In the genomic region with DNA sequence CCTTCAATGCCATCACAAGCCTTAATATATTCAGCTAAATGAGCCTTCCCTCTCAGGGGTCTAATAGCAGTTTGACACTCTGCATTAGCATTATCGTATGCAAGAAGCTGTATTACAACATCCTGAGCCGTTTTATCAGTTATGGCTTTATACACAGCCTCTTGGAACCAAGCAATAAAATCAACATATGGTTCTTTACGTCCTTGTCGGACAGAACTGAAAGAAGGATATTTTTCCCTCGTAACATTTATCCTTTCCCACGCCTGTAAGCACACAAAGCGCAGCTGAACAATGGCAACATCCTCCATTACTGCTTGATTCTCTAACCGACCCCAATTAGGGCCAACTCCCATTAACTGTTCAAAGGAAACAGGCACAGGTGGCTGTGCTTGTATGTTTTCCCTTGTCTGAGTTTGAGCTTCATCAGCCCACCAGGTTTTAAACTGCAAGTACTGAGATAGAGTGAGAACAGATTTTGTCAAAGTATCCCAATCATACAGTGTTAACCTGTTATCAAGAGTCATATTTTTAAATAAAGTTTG, we compare ENCODE assay signal across 12 cellular contexts. TPM values are rescaled to one million over a fixed set of nuclear protein-coding genes. Genes with fewer than 3 reads are reported as not detected.
A peak's percentile ranks its signal among the peaks of the same experiment; 100 is the strongest.
DNase-seq lines count a peak whose midpoint lies in the region; TF ChIP-seq lines count a peak whose summit lies in the region.
"Not testable (repeated sequence)": the region's sequence is repeated elsewhere in the genome, so short reads cannot be mapped to it uniquely, and the experiment has no call there.
"Had no signal": no experiment of that assay in that cellular context is flagged by ENCODE, and none has a peak within 500 bp of the region (broad histone marks: within the 10 kb centered on the region; RNA-seq: fewer than 3 reads in every experiment).

No MANE protein-coding gene starts in this region.

- not testable (repeated sequence) for H3K27me3 ChIP-seq in HUES48 (ENCODE audit: control insufficient read depth, insufficient read depth, low read length); colonic mucosa; iPS-15b (ENCODE audit: control insufficient read depth, insufficient read depth, low read length); neural cell (ENCODE audit: insufficient read depth, low read depth, low read length); transverse colon

- in situ Hi-C loops in transverse colon (cut with MboI; ENCODE audit: low pct_ligation_motif_present in 1 of 4, low pct_unique_long_range_greater_than_20kb in 1 of 4, low sequenced_read_pairs in 3 of 4): not testable (repeated sequence)

- H3K4me1 ChIP-seq in HUES48 (ENCODE audit: control insufficient read depth, insufficient read depth, low read length) (peaks cover 53% of the 10 kb centered on the region), iPS-15b (ENCODE audit: control insufficient read depth, insufficient read depth, low read length) (peaks cover 36% of the 10 kb centered on the region), transverse colon (peaks cover 0 to 20% (median 11%) of the 10 kb centered on the region in 4 donors)
- not testable (repeated sequence) for H3K4me1 ChIP-seq in colonic mucosa

- peak; percentile 65 for DNase-seq in DMS 273 (lab: John Stamatoyannopoulos, UW; ENCODE audit: unreplicated experiment)
- peak; percentile 61 for DNase-seq in NCI-H1694 (lab: John Stamatoyannopoulos, UW)
- peak; percentile 79 for DNase-seq in NCI-H69 (lab: John Stamatoyannopoulos, UW)
- DNase-seq in colonic mucosa: peak; percentile 27
- not testable (repeated sequence) for DNase-seq in transverse colon

- TF ChIP-seq POLR2A in transverse colon (IDR thresholded peaks at IDR 0.05): not testable (repeated sequence)

- TF ChIP-seq RAD21 in neural cell (conservative IDR thresholded peaks at IDR 0.05): not testable (repeated sequence)

- H2AFZ ChIP-seq in neural cell (ENCODE audit: low read depth, low read length): not testable (repeated sequence)

- H3K9ac ChIP-seq in HUES48 (ENCODE audit: low read depth, low read length) (0 out of 2 replicates have a peak overlapping the region, but pooled peaks have one; percentile 5), neural cell (ENCODE audit: low read length) (peak overlapping the region; percentile 38)
- not testable (repeated sequence) for H3K9ac ChIP-seq in colonic mucosa (ENCODE audit: low read depth in 2 of 2, low read length in 2 of 2); iPS-15b (ENCODE audit: low read depth, low read length)

- not testable (repeated sequence) for H4K20me1 ChIP-seq in neural cell (ENCODE audit: insufficient read depth)

- H3K4me3 ChIP-seq in HUES48 (ENCODE audit: low read depth, low read length) (peak overlapping the region; percentile 34; the same call in 1 of the 2 replicates), iPS-15b (ENCODE audit: low read depth, low read length) (peak overlapping the region; percentile 13), neural cell (ENCODE audit: low read length) (peak overlapping the region; percentile 50)
- not testable (repeated sequence) for H3K4me3 ChIP-seq in colonic mucosa, transverse colon

- H3K9me3 ChIP-seq in HUES48 (ENCODE audit: control insufficient read depth, insufficient read depth, low read length); colonic mucosa; iPS-15b (ENCODE audit: control insufficient read depth, insufficient read depth, low read length); neural cell (ENCODE audit: low read length); transverse colon: not testable (repeated sequence)

- TF ChIP-seq EP300 in neural cell (conservative IDR thresholded peaks at IDR 0.05; ENCODE audit: poor library complexity, severe bottlenecking); transverse colon (IDR thresholded peaks at IDR 0.05; ENCODE audit: low read depth): not testable (repeated sequence)

- H3K36me3 ChIP-seq in HUES48 (ENCODE audit: control insufficient read depth, insufficient read depth, low read length); colonic mucosa; iPS-15b (ENCODE audit: control insufficient read depth, insufficient read depth, low read length); neural cell (ENCODE audit: insufficient read depth, low read length); transverse colon: not testable (repeated sequence)

- not testable (repeated sequence) for H3K9me2 ChIP-seq in neural cell (ENCODE audit: insufficient read depth, low read length)

- TF ChIP-seq CTCF in colonic mucosa (IDR thresholded peaks at IDR 0.05); neural cell (IDR thresholded peaks at IDR 0.05; ENCODE audit: poor library complexity, severe bottlenecking); transverse colon (IDR thresholded peaks at IDR 0.05): not testable (repeated sequence)

- H3K27ac ChIP-seq in HUES48 (ENCODE audit: low read depth, low read length) (peak overlapping the region; percentile 93), colonic mucosa (peak overlapping the region; percentile 12), neural cell (ENCODE audit: low read length) (peak overlapping the region; percentile 73), transverse colon (peak overlapping the region; percentile 51 to 68 (median 58))

- intact Hi-C loops in colonic mucosa (cut with DNase I); transverse colon (cut with DNase I; ENCODE audit: low total_unique reads): not testable (repeated sequence)

- WGBS in transverse colon (ENCODE audit: low coverage in 1 of 2), 2 donors: 51 to 58% methylated on average over 7 to 8 of the region's 8 CpGs

- H3K4me2 ChIP-seq in neural cell (ENCODE audit: low read length): not testable (repeated sequence)

- H3F3A ChIP-seq in neural cell (ENCODE audit: insufficient read depth, low read length, poor library complexity, severe bottlenecking): not testable (repeated sequence)

- H3K79me2 ChIP-seq in neural cell (replicated peaks; ENCODE audit: insufficient read depth, low read length): not testable (repeated sequence)

RNA-seq across cellular contexts. Expression of gene L1TD1, which starts 12.5 kb away (rescaled TPM):
- total RNA-seq in colonic mucosa (1 to 10 TPM; 5.7 to 8.1 TPM), transverse colon (1 to 10 TPM in 3 of 4 donors, not detected in 1; 2.0 to 5.4 (median 3.4) TPM)
- not detected in 2 replicates for polyA plus RNA-seq in neural cell
- polyA minus RNA-seq in neural cell: not detected in 2 replicates
- total RNA-seq: Daoy, HT-29, Right ventricle myocardium inferior, SJSA1 had no signal

Comparison
In these comparisons a context has a peak if more than half of its experiments do, and no peak if none do; other contexts are left out.
1. H3K27ac ChIP-seq: peak in every context shown above with its lines; median percentile 93 in HUES48; 73 in neural cell; 58 in transverse colon; 12 in colonic mucosa.